ENCODE assay signal across 19 cellular contexts in genomic region chr11:73189723-73190556, GRCh38. TPM values are rescaled to one million over a fixed set of nuclear protein-coding genes. Genes with fewer than 3 reads are reported as not detected.
DNase-seq lines count a peak whose midpoint lies in the region; ATAC-seq and TF ChIP-seq lines count a peak whose summit lies in the region.
"Had no signal": no experiment of that assay in that cellular context is flagged by ENCODE, and none has a peak within 500 bp of the region (broad histone marks: within the 10 kb centered on the region; RNA-seq: fewer than 3 reads in every experiment).

No MANE protein-coding gene starts in this region.

- H3K4me1 Mint-ChIP-seq in naive B cell = peaks cover 29 to 49% (median 45%) of the 10 kb centered on the region in 3 donors

- in situ Hi-C loops in brain microvascular endothelial cell (cut with HindIII; ENCODE audit: low pct_ligation_motif_present, low sequenced_read_pairs) = loop anchor here (25.0 kb wide), 1 partner anchor 353 kb away; no protein-coding TSS in a partner anchor

- no peak for TF ChIP-seq CTCF in BE2C (IDR thresholded peaks at IDR 0.05; ENCODE audit: low read depth, low read length)
- no peak for TF ChIP-seq CTCF in OCI-LY3 (IDR thresholded peaks at IDR 0.05; ENCODE audit: low read depth, low read length)
- TF ChIP-seq CTCF in omental fat pad (IDR thresholded peaks at IDR 0.05) = no peak
- TF ChIP-seq CTCF in brain microvascular endothelial cell (IDR thresholded peaks at IDR 0.05; ENCODE audit: low read depth, low read length, missing control alignments) = no peak

- H3K9ac ChIP-seq in OCI-LY3 (ENCODE audit: low read length) = peak overlapping the region; percentile 80

- no peaks in the 10 kb centered on the region for H3K27me3 ChIP-seq in BE2C
- H3K27me3 ChIP-seq in OCI-LY3 (ENCODE audit: low read depth, low read length) = no peaks in the 10 kb centered on the region
- H3K27me3 ChIP-seq in brain microvascular endothelial cell (replicated peaks) = no peaks in the 10 kb centered on the region
- H3K27me3 ChIP-seq: adrenal gland, breast epithelium, thyroid gland had no signal

- no peaks in the 10 kb centered on the region for H3K79me2 ChIP-seq in OCI-LY3 (ENCODE audit: low read length)

- H2AFZ ChIP-seq in OCI-LY3 (ENCODE audit: low read depth, low read length) = peak overlapping the region; percentile 48; the same call in 1 of the 2 replicates

- H3K4me3 Mint-ChIP-seq in naive B cell = peak overlapping the region in 7 of 8 donors; percentile 2 to 82 (median 55)
- H3K4me3 Mint-ChIP-seq: T-helper 1 cell treated with Interleukin-12 subunit alpha and Interleukin-12 subunit beta and Interleukin-4 antibody, amounts not matched to agents 30 μg/mL and 1 μg/mL, for 36 hours had no signal

- no peaks in the 10 kb centered on the region for H4K20me1 ChIP-seq in OCI-LY3 (ENCODE audit: insufficient read depth, low read length)

- no peaks in the 10 kb centered on the region; the same call in 1 of the 2 replicates for H3K9me3 ChIP-seq in BE2C
- no peaks in the 10 kb centered on the region for H3K9me3 ChIP-seq in OCI-LY3 (ENCODE audit: insufficient read depth, low read length)
- H3K9me3 ChIP-seq: adrenal gland, breast epithelium, thyroid gland had no signal

- H3K36me3 Mint-ChIP-seq in naive B cell = no peaks in the 10 kb centered on the region

- no peaks in the 10 kb centered on the region for H3K27me3 Mint-ChIP-seq in naive B cell

- H3K4me2 ChIP-seq in OCI-LY3 (ENCODE audit: low read length) = peak overlapping the region; percentile 69

- peak; percentile 6 to 11 for ATAC-seq in naive B cell (ENCODE audit: low read depth in 2 of 2)
- ATAC-seq in omental fat pad (ENCODE audit: low FRiP score) = no peak
- ATAC-seq in HG02885 (IDR thresholded peaks at IDR 0.05; ENCODE audit: poor library complexity, unreplicated experiment) = no peak

- peak; percentile 25 for DNase-seq in BE2C
- DNase-seq in EH (ENCODE audit: low read depth) = peak; percentile 30
- no peak for DNase-seq in naive B cell
- no peak for DNase-seq in omental fat pad (ENCODE audit: low spot score)
- no peak for DNase-seq in brain microvascular endothelial cell
- no peak for DNase-seq in NCI-H524 (lab: John Stamatoyannopoulos, UW)
- DNase-seq: activated gamma-delta T cell; cortex of kidney; NCI-H1048; NCI-H526 treated with DMSO at 0.1 percent for 48 hours; stimulated activated CD4-positive, alpha-beta T cell treated with anti-CD3 and anti-CD28 coated beads, Interleukin-1b, Interleukin-23, amount 100 ng/mL, for 48 hours; stimulated activated naive CD4-positive, alpha-beta T cell treated with Interleukin-2 at 50 U/mL for 16 hours; thyroid gland had no signal

- peak overlapping the region; percentile 92 to 98 (median 97) for H3K27ac Mint-ChIP-seq in naive B cell
- H3K27ac Mint-ChIP-seq: T-helper 1 cell treated with Interleukin-12 subunit alpha and Interleukin-12 subunit beta and Interleukin-4 antibody, amounts not matched to agents 30 μg/mL and 1 μg/mL, for 36 hours had no signal

- H3K36me3 ChIP-seq in BE2C (no peaks in the 10 kb centered on the region), OCI-LY3 (replicated peaks; ENCODE audit: low read depth, low read length) (no peaks in the 10 kb centered on the region), brain microvascular endothelial cell (replicated peaks) (no peaks in the 10 kb centered on the region)
- H3K36me3 ChIP-seq: adrenal gland, breast epithelium, thyroid gland had no signal

- H3K27ac ChIP-seq in OCI-LY3 (ENCODE audit: low read length) (peak overlapping the region; percentile 86), brain microvascular endothelial cell (no peak overlapping the region)
- H3K27ac ChIP-seq: adrenal gland, thyroid gland had no signal

- peaks cover 4% of the 10 kb centered on the region; the same call in 1 of the 2 replicates for H3K4me1 ChIP-seq in BE2C
- peaks cover 72% of the 10 kb centered on the region for H3K4me1 ChIP-seq in OCI-LY3 (ENCODE audit: low read length)
- H3K4me1 ChIP-seq: adrenal gland had no signal

- H3K9me3 Mint-ChIP-seq in naive B cell = no peaks in the 10 kb centered on the region
- H3K9me3 Mint-ChIP-seq: T-helper 1 cell treated with Interleukin-12 subunit alpha and Interleukin-12 subunit beta and Interleukin-4 antibody, amounts not matched to agents 30 μg/mL and 1 μg/mL, for 36 hours had no signal

- no peak overlapping the region for H3K4me3 ChIP-seq in BE2C (ENCODE audit: low read depth, low read length)
- peak overlapping the region; percentile 32; the same call in 1 of the 2 replicates for H3K4me3 ChIP-seq in OCI-LY3 (ENCODE audit: low read length)
- no peak overlapping the region for H3K4me3 ChIP-seq in brain microvascular endothelial cell (ENCODE audit: low read depth, low read length)
- H3K4me3 ChIP-seq: adrenal gland, breast epithelium, thyroid gland had no signal

RNA-seq across cellular contexts. Expression of gene P2RY2, which starts 28.1 kb away (rescaled TPM):
- polyA plus RNA-seq in BE2C (2012; ENCODE audit: insufficient read depth, insufficient read length, low read depth) = 0.28 TPM
- polyA plus RNA-seq in naive B cell (ENCODE audit: low read depth in 6 of 6) = under 1 TPM in 1 of 6 donors, not detected in 5; 0.18 TPM
- total RNA-seq in omental fat pad = 1 to 10 TPM in 1 of 4 donors, under 1 TPM in 3; 0.47 to 1.1 (median 0.64) TPM
- polyA plus RNA-seq: neural cell had no signal

RNA-seq across cellular contexts. Expression of gene FCHSD2, which starts 47.8 kb away (rescaled TPM):
- 11.7 TPM for polyA plus RNA-seq in BE2C (2012; ENCODE audit: insufficient read depth, insufficient read length, low read depth)
- polyA plus RNA-seq in naive B cell (ENCODE audit: low read depth in 6 of 6) = 100 to 1,000 TPM in 3 of 6 donors, 10 to 100 TPM in 3; 43.0 to 134 (median 104) TPM
- 10 to 100 TPM; 15.4 to 37.8 (median 31.9) TPM for total RNA-seq in omental fat pad

Comparison
In these comparisons a context has a peak if more than half of its experiments do, and no peak if none do; other contexts are left out.
1. DNase-seq: peak in BE2C (single experiment) and EH (single experiment); none in naive B cell (single experiment), omental fat pad (single experiment), brain microvascular endothelial cell (single experiment) and NCI-H524 (0 of 2).
2. ATAC-seq: peak in naive B cell (2 of 2); none in omental fat pad (single experiment) and HG02885 (single experiment).